In the genomic region with DNA sequence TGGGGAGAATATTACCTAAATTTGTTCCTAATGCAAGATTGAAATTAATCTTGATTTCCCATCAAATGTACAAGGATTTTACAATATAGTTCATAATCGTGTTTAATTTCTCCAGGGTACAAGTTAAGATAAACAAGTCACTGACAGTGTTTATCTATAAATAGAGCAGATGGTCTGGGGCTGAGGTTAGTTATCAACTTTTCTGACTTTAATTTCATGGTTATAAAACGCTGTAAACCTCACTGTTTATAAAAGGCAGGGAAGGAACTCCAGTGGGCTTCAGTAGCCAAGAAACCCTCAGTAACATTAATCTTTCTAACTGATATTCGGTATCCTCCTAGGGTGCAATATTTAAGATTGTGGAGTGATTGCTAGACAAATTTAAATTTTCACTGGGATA, we compare ENCODE assay signal across 1 cellular context.
TF ChIP-seq lines count a peak whose summit lies in the region.

No MANE protein-coding gene starts in this region.

TF ChIP-seq in IMR-90, 13 proteins besides CTCF, POLR2A, EP300 and RAD21:
- no peak for TF ChIP-seq RCOR1 (IDR thresholded peaks at IDR 0.05; ENCODE audit: insufficient replicate concordance, low read length)
- TF ChIP-seq RFX5 (IDR thresholded peaks at IDR 0.05; ENCODE audit: low read depth, low read length), result no peak
- no peak for TF ChIP-seq CHD1 (IDR thresholded peaks at IDR 0.05; ENCODE audit: low read depth, low read length)
- TF ChIP-seq, protein P1, sequence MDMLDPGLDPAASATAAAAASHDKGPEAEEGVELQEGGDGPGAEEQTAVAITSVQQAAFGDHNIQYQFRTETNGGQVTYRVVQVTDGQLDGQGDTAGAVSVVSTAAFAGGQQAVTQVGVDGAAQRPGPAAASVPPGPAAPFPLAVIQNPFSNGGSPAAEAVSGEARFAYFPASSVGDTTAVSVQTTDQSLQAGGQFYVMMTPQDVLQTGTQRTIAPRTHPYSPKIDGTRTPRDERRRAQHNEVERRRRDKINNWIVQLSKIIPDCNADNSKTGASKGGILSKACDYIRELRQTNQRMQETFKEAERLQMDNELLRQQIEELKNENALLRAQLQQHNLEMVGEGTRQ (IDR thresholded peaks at IDR 0.05; ENCODE audit: low read depth, low read length), result no peak
- no peak for TF ChIP-seq NFE2L2 (IDR thresholded peaks at IDR 0.05; ENCODE audit: low read depth, low read length)
- no peak for TF ChIP-seq SMC3 (IDR thresholded peaks at IDR 0.05; ENCODE audit: low read depth, low read length)
- TF ChIP-seq BHLHE40 (IDR thresholded peaks at IDR 0.05; ENCODE audit: low read depth, low read length), result no peak
- TF ChIP-seq MAFK (IDR thresholded peaks at IDR 0.05; ENCODE audit: low read depth, low read length), result no peak
- TF ChIP-seq MAZ (IDR thresholded peaks at IDR 0.05; ENCODE audit: borderline replicate concordance, low read depth, low read length), result no peak
- TF ChIP-seq CEBPB (IDR thresholded peaks at IDR 0.05; ENCODE audit: low read depth, low read length), result no peak
